Comparison of ENCODE assay signal across 8 cellular contexts in the genomic region with DNA sequence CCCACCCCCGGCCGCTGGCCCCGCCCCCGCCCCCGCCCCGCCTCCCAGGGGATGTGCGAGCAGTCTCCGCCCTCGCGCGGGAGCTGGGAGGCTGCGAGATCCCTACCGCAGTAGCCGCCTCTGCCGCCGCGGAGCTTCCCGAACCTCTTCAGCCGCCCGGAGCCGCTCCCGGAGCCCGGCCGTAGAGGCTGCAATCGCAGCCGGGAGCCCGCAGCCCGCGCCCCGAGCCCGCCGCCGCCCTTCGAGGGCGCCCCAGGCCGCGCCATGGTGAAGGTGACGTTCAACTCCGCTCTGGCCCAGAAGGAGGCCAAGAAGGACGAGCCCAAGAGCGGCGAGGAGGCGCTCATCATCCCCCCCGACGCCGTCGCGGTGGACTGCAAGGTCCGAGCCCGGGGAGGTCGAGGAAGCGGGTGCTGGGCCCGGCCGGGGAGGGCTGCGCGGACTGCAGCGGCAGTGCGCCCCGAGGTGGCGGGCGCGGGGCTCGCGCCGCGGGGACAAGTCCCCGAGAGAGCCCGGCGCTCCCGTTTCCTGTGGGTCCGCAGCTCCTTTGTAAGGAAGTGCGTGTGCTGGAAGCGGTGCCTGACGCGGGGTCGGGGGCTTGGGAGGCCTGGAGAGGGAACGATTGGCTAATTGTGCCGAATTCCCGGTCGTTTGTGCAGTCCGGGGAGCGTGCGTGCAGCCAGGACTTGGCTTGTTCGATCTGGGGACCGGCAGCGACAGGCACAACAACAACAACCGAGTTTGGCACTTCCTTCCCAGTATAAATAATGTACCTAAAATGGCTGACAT. TPM values are rescaled to one million over a fixed set of nuclear protein-coding genes. Genes with fewer than 3 reads are reported as not detected.
DNase-seq lines count a peak whose midpoint lies in the region; ATAC-seq, FAIRE-seq and TF ChIP-seq lines count a peak whose summit lies in the region.

A gene (plus strand): TSS at position 110 of the 789 bp plus-strand sequence. CDS start 155 bp downstream, at position 265.

- H3K36me3 Mint-ChIP-seq in neural progenitor cell, result no peaks in the 10 kb centered on the region

- H3K9me3 ChIP-seq in RWPE2 (ENCODE audit: severe bottlenecking) (no peaks in the 10 kb centered on the region), neural progenitor cell (ENCODE audit: low read depth) (no peaks in the 10 kb centered on the region)

- DNase-seq in COR-L47 (lab: John Stamatoyannopoulos, UW), result peak; percentile 69
- peak; percentile 65 for DNase-seq in HTR-8/SVneo (ENCODE audit: insufficient read length, low spot score)
- peak; percentile 57 for DNase-seq in RWPE2 (ENCODE audit: low spot score)
- peak; percentile 56 for DNase-seq in activated gamma-delta T cell treated with Interleukin-2 at 50 U/mL for 16 hours
- DNase-seq in foreskin keratinocyte, result peak; percentile 21 to 45
- peak; percentile 91 for DNase-seq in neural progenitor cell (ENCODE audit: low spot score)
- peak; percentile 71 for DNase-seq in superior temporal gyrus (ENCODE audit: extremely low spot score)

- H3K27ac ChIP-seq in RWPE2 (ENCODE audit: poor library complexity, severe bottlenecking), result peak within 1 kb of the TSS; percentile 53
- H3K27ac ChIP-seq in foreskin keratinocyte, result peak within 1 kb of the TSS; percentile 99
- peak within 1 kb of the TSS; percentile 30 for H3K27ac ChIP-seq in neural progenitor cell

- peak within 1 kb of the TSS; percentile 98 for H3K27ac Mint-ChIP-seq in neural progenitor cell

- ATAC-seq in GM19455 (IDR thresholded peaks at IDR 0.05; ENCODE audit: unreplicated experiment), result peak; percentile 73
- peak; percentile 75 for ATAC-seq in RWPE2 (ENCODE audit: low read depth)
- ATAC-seq in foreskin keratinocyte, result peak; percentile 84

- peak within 1 kb of the TSS; percentile 98 for H2AFZ ChIP-seq in neural progenitor cell (replicated peaks)

- H3K27me3 ChIP-seq in RWPE2 (ENCODE audit: insufficient read depth, poor library complexity, severe bottlenecking) (no peaks in the 10 kb centered on the region), foreskin keratinocyte (no peaks in the 10 kb centered on the region), neural progenitor cell (peaks cover 14% of the 10 kb centered on the region)

- no peak for FAIRE-seq in HTR-8/SVneo (lab: Jason Lieb, UNC)

- H3K79me2 ChIP-seq in neural progenitor cell (ENCODE audit: low read depth), result peaks cover 52% of the 10 kb centered on the region

- no peaks in the 10 kb centered on the region for H3K9me3 Mint-ChIP-seq in neural progenitor cell

- TF ChIP-seq CTCF in RWPE2 (IDR thresholded peaks at IDR 0.05; ENCODE audit: poor library complexity, severe bottlenecking), result peak; percentile 43
- TF ChIP-seq CTCF in foreskin keratinocyte (conservative IDR thresholded peaks at IDR 0.05), result peak; percentile 68
- TF ChIP-seq CTCF in neural progenitor cell (IDR thresholded peaks at IDR 0.05), result peak; percentile 49

- peaks cover 47% of the 10 kb centered on the region for H3K4me1 Mint-ChIP-seq in neural progenitor cell

- H3K4me1 ChIP-seq in RWPE2 (ENCODE audit: insufficient read depth, poor library complexity, severe bottlenecking), result peaks cover 35% of the 10 kb centered on the region
- peaks cover 27% of the 10 kb centered on the region for H3K4me1 ChIP-seq in foreskin keratinocyte
- H3K4me1 ChIP-seq in neural progenitor cell, result peaks cover 38% of the 10 kb centered on the region

- H3K36me3 ChIP-seq in RWPE2 (ENCODE audit: low read depth) (0 out of 2 replicates have a peak, but pooled peaks cover under 1% of the 10 kb centered on the region), neural progenitor cell (no peaks in the 10 kb centered on the region)

- peaks cover 3% of the 10 kb centered on the region for H3K27me3 Mint-ChIP-seq in neural progenitor cell (ENCODE audit: insufficient read depth, low read depth)

- H3K4me3 ChIP-seq in RWPE2 (ENCODE audit: severe bottlenecking) (peak within 1 kb of the TSS; percentile 99), neural progenitor cell (peak within 1 kb of the TSS; percentile 100)

- H3K9ac ChIP-seq in neural progenitor cell, result peak within 1 kb of the TSS; percentile 95

- peaks cover 11% of the 10 kb centered on the region for H3F3A ChIP-seq in neural progenitor cell (ENCODE audit: low read depth)

- peaks cover 27% of the 10 kb centered on the region for H4K20me1 ChIP-seq in neural progenitor cell (ENCODE audit: low read depth)

- H3K4me3 Mint-ChIP-seq in neural progenitor cell, result peak within 1 kb of the TSS; percentile 97

- H3K4me2 ChIP-seq in neural progenitor cell, result peak within 1 kb of the TSS; percentile 87

RNA-seq across cellular contexts. Expression of the gene that starts here (rescaled TPM):
- 211 and 221 TPM in 2 replicates for total RNA-seq in foreskin keratinocyte
- polyA plus RNA-seq in foreskin keratinocyte, result 252 and 272 TPM in 2 replicates
- 97.3 and 172 TPM in 2 replicates for total RNA-seq in neural progenitor cell (ENCODE audit: low replicate concordance)

Comparison
In these comparisons a context has a peak if more than half of its experiments do, and no peak if none do; other contexts are left out.
1. Peak in every context shown above with its lines: DNase-seq, ATAC-seq, H3K4me3 ChIP-seq and H3K27ac ChIP-seq.
2. DNase-seq: peak in every context shown above with its lines; median percentile 91 in neural progenitor cell; 71 in superior temporal gyrus; 69 in COR-L47; 65 in HTR-8/SVneo; 57 in RWPE2; 56 in activated gamma-delta T cell treated with Interleukin-2 at 50 U/mL for 16 hours; 33 in foreskin keratinocyte.
3. H3K27ac ChIP-seq: peak in every context shown above with its lines; median percentile 99 in foreskin keratinocyte; 53 in RWPE2; 30 in neural progenitor cell.